ENCODE assay signal across 1 cellular context in the genomic region with DNA sequence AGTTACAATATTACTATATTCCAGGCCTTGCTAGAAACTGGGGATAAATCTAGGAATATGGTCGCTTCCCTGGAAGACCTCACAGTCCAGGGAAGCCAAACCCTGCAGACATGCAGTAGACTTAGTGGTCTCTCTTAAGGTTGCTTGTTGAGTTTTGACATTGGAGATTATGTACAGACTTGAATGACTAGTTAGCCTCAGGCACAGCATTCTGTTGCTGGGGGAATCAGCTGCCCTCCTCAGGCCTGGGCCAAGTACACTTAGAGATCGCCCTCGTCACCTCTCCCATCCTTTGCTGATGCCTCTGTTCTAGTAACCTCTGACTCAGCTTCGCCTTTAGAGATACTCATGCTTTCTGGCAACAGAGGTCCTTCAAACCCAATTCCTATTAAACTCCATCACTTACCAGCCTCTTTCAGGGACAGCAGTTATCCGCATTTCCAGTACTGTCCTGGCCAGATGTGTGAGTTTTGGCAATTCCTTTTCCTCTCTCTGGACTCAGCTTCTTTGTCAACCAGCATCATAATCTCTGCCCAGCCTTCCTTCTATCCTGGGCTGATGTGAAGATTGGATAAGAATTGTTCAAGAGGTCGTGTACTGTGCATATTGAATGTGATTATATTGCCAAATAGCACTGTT.
TF ChIP-seq lines count a peak whose summit lies in the region.

No MANE protein-coding gene starts in this region.

TF ChIP-seq in GM12878, 131 proteins besides CTCF, POLR2A, EP300 and RAD21:
- TF ChIP-seq ATF7 (IDR thresholded peaks at IDR 0.05; ENCODE audit: low read depth): no peak
- no peak for TF ChIP-seq WRNIP1 (IDR thresholded peaks at IDR 0.05; ENCODE audit: borderline replicate concordance, low read depth, low read length)
- no peak for TF ChIP-seq HDGF (IDR thresholded peaks at IDR 0.05)
- TF ChIP-seq ZBED1 (IDR thresholded peaks at IDR 0.05; ENCODE audit: borderline replicate concordance): no peak
- TF ChIP-seq PAX5 (IDR thresholded peaks at IDR 0.05; ENCODE audit: borderline replicate concordance, low read depth, low read length): no peak
- TF ChIP-seq, protein P1, sequence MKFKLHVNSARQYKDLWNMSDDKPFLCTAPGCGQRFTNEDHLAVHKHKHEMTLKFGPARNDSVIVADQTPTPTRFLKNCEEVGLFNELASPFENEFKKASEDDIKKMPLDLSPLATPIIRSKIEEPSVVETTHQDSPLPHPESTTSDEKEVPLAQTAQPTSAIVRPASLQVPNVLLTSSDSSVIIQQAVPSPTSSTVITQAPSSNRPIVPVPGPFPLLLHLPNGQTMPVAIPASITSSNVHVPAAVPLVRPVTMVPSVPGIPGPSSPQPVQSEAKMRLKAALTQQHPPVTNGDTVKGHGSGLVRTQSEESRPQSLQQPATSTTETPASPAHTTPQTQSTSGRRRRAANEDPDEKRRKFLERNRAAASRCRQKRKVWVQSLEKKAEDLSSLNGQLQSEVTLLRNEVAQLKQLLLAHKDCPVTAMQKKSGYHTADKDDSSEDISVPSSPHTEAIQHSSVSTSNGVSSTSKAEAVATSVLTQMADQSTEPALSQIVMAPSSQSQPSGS (IDR thresholded peaks at IDR 0.05; ENCODE audit: low read length): no peak
- TF ChIP-seq SREBF1 (IDR thresholded peaks at IDR 0.05; ENCODE audit: low read length): no peak
- no peak for TF ChIP-seq TCF7 (IDR thresholded peaks at IDR 0.05; ENCODE audit: borderline replicate concordance)
- no peak for TF ChIP-seq MTA3 (IDR thresholded peaks at IDR 0.05; ENCODE audit: borderline replicate concordance, low read length)
- TF ChIP-seq MAX (IDR thresholded peaks at IDR 0.05; ENCODE audit: low read depth, low read length): no peak
- TF ChIP-seq BCL11A (IDR thresholded peaks at IDR 0.05; ENCODE audit: low read depth, low read length): no peak
- no peak for TF ChIP-seq TARDBP (IDR thresholded peaks at IDR 0.05; ENCODE audit: borderline replicate concordance)
- no peak for TF ChIP-seq BMI1 (IDR thresholded peaks at IDR 0.05; ENCODE audit: borderline replicate concordance)
- no peak for TF ChIP-seq ETV6 (conservative IDR thresholded peaks at IDR 0.05 in 1 of 2, IDR thresholded peaks at IDR 0.05 in 1 of 2; ENCODE audit: borderline replicate concordance in 1 of 2, low read depth in 1 of 2)
- TF ChIP-seq NR2F1 (conservative IDR thresholded peaks at IDR 0.05): no peak
TF ChIP-seq in GM12878: peak in this region for 0.
